Comparison of ENCODE assay signal across 25 cellular contexts in genomic region chr3:110272525-110272924, GRCh38.
A peak's percentile ranks its signal among the peaks of the same experiment; 100 is the strongest.
DNase-seq lines count a peak whose midpoint lies in the region; ATAC-seq, FAIRE-seq and TF ChIP-seq lines count a peak whose summit lies in the region.
"Had no signal": no experiment of that assay in that cellular context is flagged by ENCODE, and none has a peak within 500 bp of the region (broad histone marks: within the 10 kb centered on the region; RNA-seq: fewer than 3 reads in every experiment).

No MANE protein-coding gene starts in this region.

- ATAC-seq in T-helper 17 cell, result no peak
- no peak for ATAC-seq in lung (ENCODE audit: insufficient read depth, low FRiP score)
- no peak for ATAC-seq in GM21381 (IDR thresholded peaks at IDR 0.05; ENCODE audit: unreplicated experiment)
- ATAC-seq: T-cell had no signal

- no peaks in the 10 kb centered on the region for H3K4me1 Mint-ChIP-seq in T-helper 17 cell
- H3K4me1 Mint-ChIP-seq: T-cell had no signal

- no peaks in the 10 kb centered on the region for H3K4me1 ChIP-seq in lung (ENCODE audit: control insufficient read depth in 2 of 2, insufficient read depth in 2 of 2, low read length in 2 of 2)
- H3K4me1 ChIP-seq: BLaER1 treated with 17β-estradiol and CSF1 and Interleukin-3, amounts not matched to agents 10 nM and 100 nM; SJCRH30 had no signal

- DNase-seq in NCI-H1105 treated with DMSO at 0.1 percent for 48 hours (lab: John Stamatoyannopoulos, UW) (peak; percentile 29), NCI-H1105 (lab: John Stamatoyannopoulos, UW) (no peak), T-helper 17 cell (no peak), lung (ENCODE audit: low spot score) (peak; percentile 35), D721Med (ENCODE audit: insufficient read length, low spot score) (no peak), T-helper 2 cell (no peak)
- DNase-seq: 8988T; CD4-positive, alpha-beta memory T cell; DMS153; EL; GF-D8; HCEC 1CT; MV-4-11; NCI-H1417 treated with DMSO at 0.1 percent for 48 hours; NCI-H1930; NCI-H226; NCI-H524 treated with DMSO at 0.1 percent for 48 hours; OCI-M1; SJCRH30; T-cell had no signal

- no peak overlapping the region for H3K4me3 ChIP-seq in lung
- H3K4me3 ChIP-seq: BLaER1 treated with 17β-estradiol and CSF1 and Interleukin-3, amounts not matched to agents 10 nM and 100 nM; SJCRH30 had no signal

- TF ChIP-seq CTCF in lung (IDR thresholded peaks at IDR 0.05; ENCODE audit: control extremely low read depth, extremely low read depth), result no peak
- no peak for TF ChIP-seq CTCF in D721Med (IDR thresholded peaks at IDR 0.05; ENCODE audit: insufficient read depth, missing control alignments)

- H3K27me3 ChIP-seq in lung (ENCODE audit: control insufficient read depth, insufficient read depth), result no peaks in the 10 kb centered on the region
- H3K27me3 ChIP-seq: BLaER1 treated with 17β-estradiol and CSF1 and Interleukin-3, amounts not matched to agents 10 nM and 100 nM; SJCRH30 had no signal

- no peak for FAIRE-seq in D721Med (lab: Jason Lieb, UNC)
- FAIRE-seq: GM19239, RCC 7860 had no signal

- H3K9me3 ChIP-seq in T-helper 17 cell (ENCODE audit: control insufficient read depth, low read length, poor library complexity, severe bottlenecking), result no peaks in the 10 kb centered on the region
- H3K9me3 ChIP-seq in lung (ENCODE audit: control insufficient read depth in 2 of 2, insufficient read depth in 1 of 2, low read length in 1 of 2), result no peaks in the 10 kb centered on the region
- H3K9me3 ChIP-seq: BLaER1 treated with 17β-estradiol and CSF1 and Interleukin-3, amounts not matched to agents 10 nM and 100 nM; SJCRH30 had no signal

- H3K27ac ChIP-seq in lung (ENCODE audit: low read depth in 1 of 2, low read length in 1 of 2), result no peak overlapping the region
- H3K27ac ChIP-seq: BLaER1 treated with 17β-estradiol and CSF1 and Interleukin-3, amounts not matched to agents 10 nM and 100 nM; SJCRH30 had no signal

- no peaks in the 10 kb centered on the region for H3K27me3 Mint-ChIP-seq in T-helper 17 cell
- H3K27me3 Mint-ChIP-seq: CD4-positive, alpha-beta memory T cell; IgD-negative memory B cell had no signal

- no peaks in the 10 kb centered on the region for H3K36me3 Mint-ChIP-seq in T-helper 17 cell (ENCODE audit: low read depth)
- H3K36me3 Mint-ChIP-seq: CD4-positive, alpha-beta memory T cell; IgD-negative memory B cell; T-cell had no signal

- WGBS in lung, 2 donors, result 69 to 71% methylated on average over 6 of the region's 6 CpGs

- no peak overlapping the region for H3K4me3 Mint-ChIP-seq in T-helper 17 cell
- H3K4me3 Mint-ChIP-seq: IgD-negative memory B cell, T-cell had no signal

- H3K36me3 ChIP-seq in lung (ENCODE audit: control insufficient read depth in 2 of 2, insufficient read depth in 2 of 2, low read length in 2 of 2), result no peaks in the 10 kb centered on the region
- H3K36me3 ChIP-seq: BLaER1 treated with 17β-estradiol and CSF1 and Interleukin-3, amounts not matched to agents 10 nM and 100 nM; SJCRH30 had no signal

- peak overlapping the region; percentile 14 for H3K27ac Mint-ChIP-seq in T-helper 17 cell
- H3K27ac Mint-ChIP-seq: IgD-negative memory B cell, T-cell had no signal

Comparison
In these comparisons a context has a peak if more than half of its experiments do, and no peak if none do; other contexts are left out.
1. DNase-seq: peak in NCI-H1105 treated with DMSO at 0.1 percent for 48 hours (single experiment) and lung (single experiment); none in NCI-H1105 (single experiment), T-helper 17 cell (0 of 3), D721Med (single experiment) and T-helper 2 cell (0 of 5).